In genomic region chr15:84721381-84721780, GRCh38 we compare ENCODE assay signal across 20 cellular contexts. TPM values are rescaled to one million over a fixed set of nuclear protein-coding genes. Genes with fewer than 3 reads are reported as not detected.
A peak's percentile ranks its signal among the peaks of the same experiment; 100 is the strongest.
DNase-seq lines count a peak whose midpoint lies in the region; ATAC-seq lines count a peak whose summit lies in the region.
"Had no signal": no experiment of that assay in that cellular context is flagged by ENCODE, and none has a peak within 500 bp of the region (broad histone marks: within the 10 kb centered on the region; RNA-seq: fewer than 3 reads in every experiment).

No MANE protein-coding gene starts in this region.

- no peak overlapping the region for H3K4me3 ChIP-seq in thymus (ENCODE audit: low read length)
- H3K4me3 ChIP-seq: breast epithelium, left lung, MG63, uterus had no signal

- no peaks in the 10 kb centered on the region for H3K9me3 ChIP-seq in thymus (ENCODE audit: control insufficient read depth)
- H3K9me3 ChIP-seq: breast epithelium, left lung, MG63, uterus had no signal

- H3K36me3 ChIP-seq in thymus (ENCODE audit: control insufficient read depth, insufficient read depth): no peaks in the 10 kb centered on the region
- H3K36me3 ChIP-seq: breast epithelium, left lung, MG63, uterus had no signal

- no peaks in the 10 kb centered on the region for H3K27me3 ChIP-seq in thymus (ENCODE audit: control insufficient read depth, insufficient read depth)
- H3K27me3 ChIP-seq: breast epithelium, left lung, MG63, uterus had no signal

- intact Hi-C loops in activated T-helper 1 cell treated with anti-CD3 and anti-CD28 coated beads, Interleukin-12 subunit alpha, Interleukin-12 subunit beta, Interleukin-2, Interleukin-4 antibody, amounts not matched to agents 30 ng/mL and 10 ng/mL and 1 ng/mL, durations not matched to agents 14 hours and 24 hours and 36 hours (cut with micrococcal nuclease): no loop called here

- ATAC-seq in stimulated activated naive CD8-positive, alpha-beta T cell treated with anti-CD3 and anti-CD28 coated beads, Interleukin-15, Interleukin-2, amounts not matched to agents 100 U/mL and 50 U/mL, for 24 hours: no peak
- no peak for ATAC-seq in HG02678 (IDR thresholded peaks at IDR 0.05; ENCODE audit: unreplicated experiment)
- ATAC-seq: left lung had no signal

- DNase-seq in stimulated activated naive CD8-positive, alpha-beta T cell treated with anti-CD3 and anti-CD28 coated beads, Interleukin-15, Interleukin-2, amounts not matched to agents 100 U/mL and 50 U/mL, for 24 hours: no peak
- no peak for DNase-seq in activated T-helper 1 cell treated with anti-CD3 and anti-CD28 coated beads, Interleukin-12 subunit alpha, Interleukin-12 subunit beta, Interleukin-2, Interleukin-4 antibody, amounts not matched to agents 30 ng/mL and 10 ng/mL and 1 ng/mL, durations not matched to agents 14 hours and 24 hours and 36 hours (ENCODE audit: low spot score)
- peak; percentile 47 for DNase-seq in myocyte (ENCODE audit: low read depth)
- no peak for DNase-seq in DMS53 treated with DMSO at 0.1 percent for 48 hours (lab: John Stamatoyannopoulos, UW; ENCODE audit: unreplicated experiment)
- DNase-seq in retina: no peak
- DNase-seq: activated CD4-positive, alpha-beta T cell treated with anti-CD3 and anti-CD28 coated beads for 48 hours; activated effector memory CD4-positive, alpha-beta T cell treated with anti-CD3 and anti-CD28 coated beads, Interleukin-2, amount 50 U/mL, for 16 hours; DMS53; effector CD8-positive, alpha-beta T cell; MG63; NCI-H2081 treated with DMSO at 0.1 percent for 48 hours; NCI-H82; stimulated activated CD4-positive, alpha-beta T cell treated with anti-CD3 and anti-CD28 coated beads, Interleukin-4, amount 100 ng/mL, for 4 hours; uterus had no signal

- H3K4me1 ChIP-seq in thymus (ENCODE audit: control insufficient read depth, insufficient read depth, low read length): peaks cover 18% of the 10 kb centered on the region
- H3K4me1 ChIP-seq: breast epithelium, uterus had no signal

- H3K4me3 Mint-ChIP-seq in stimulated activated naive CD8-positive, alpha-beta T cell treated with anti-CD3 and anti-CD28 coated beads, Interleukin-15, Interleukin-2, amounts not matched to agents 100 ng/mL and 50 ng/mL, for 24 hours: no peak overlapping the region
- H3K4me3 Mint-ChIP-seq in activated T-helper 1 cell treated with anti-CD3 and anti-CD28 coated beads, Interleukin-12 subunit alpha, Interleukin-12 subunit beta, Interleukin-2, Interleukin-4 antibody, amounts not matched to agents 30 ng/mL and 10 ng/mL and 1 ng/mL, durations not matched to agents 14 hours and 24 hours and 36 hours: peak overlapping the region; percentile 41

- H3K4me1 Mint-ChIP-seq in stimulated activated naive CD8-positive, alpha-beta T cell treated with anti-CD3 and anti-CD28 coated beads, Interleukin-15, Interleukin-2, amounts not matched to agents 100 ng/mL and 50 ng/mL, for 24 hours (ENCODE audit: low read depth): peaks cover 42% of the 10 kb centered on the region
- peaks cover 44% of the 10 kb centered on the region for H3K4me1 Mint-ChIP-seq in activated T-helper 1 cell treated with anti-CD3 and anti-CD28 coated beads, Interleukin-12 subunit alpha, Interleukin-12 subunit beta, Interleukin-2, Interleukin-4 antibody, amounts not matched to agents 30 ng/mL and 10 ng/mL and 1 ng/mL, durations not matched to agents 14 hours and 24 hours and 36 hours (ENCODE audit: low read depth)

- no peaks in the 10 kb centered on the region for H3K27me3 Mint-ChIP-seq in stimulated activated naive CD8-positive, alpha-beta T cell treated with anti-CD3 and anti-CD28 coated beads, Interleukin-15, Interleukin-2, amounts not matched to agents 100 ng/mL and 50 ng/mL, for 24 hours
- H3K27me3 Mint-ChIP-seq in activated T-helper 1 cell treated with anti-CD3 and anti-CD28 coated beads, Interleukin-12 subunit alpha, Interleukin-12 subunit beta, Interleukin-2, Interleukin-4 antibody, amounts not matched to agents 30 ng/mL and 10 ng/mL and 1 ng/mL, durations not matched to agents 14 hours and 24 hours and 36 hours (ENCODE audit: insufficient read depth): no peaks in the 10 kb centered on the region

- H3K27ac Mint-ChIP-seq in stimulated activated naive CD8-positive, alpha-beta T cell treated with anti-CD3 and anti-CD28 coated beads, Interleukin-15, Interleukin-2, amounts not matched to agents 100 ng/mL and 50 ng/mL, for 24 hours: peak overlapping the region; percentile 42
- peak overlapping the region; percentile 45 for H3K27ac Mint-ChIP-seq in activated T-helper 1 cell treated with anti-CD3 and anti-CD28 coated beads, Interleukin-12 subunit alpha, Interleukin-12 subunit beta, Interleukin-2, Interleukin-4 antibody, amounts not matched to agents 30 ng/mL and 10 ng/mL and 1 ng/mL, durations not matched to agents 14 hours and 24 hours and 36 hours

- WGBS in thymus: 29% methylated on average over 2 of the region's 2 CpGs

- H3K36me3 Mint-ChIP-seq in stimulated activated naive CD8-positive, alpha-beta T cell treated with anti-CD3 and anti-CD28 coated beads, Interleukin-15, Interleukin-2, amounts not matched to agents 100 ng/mL and 50 ng/mL, for 24 hours (ENCODE audit: low read depth): no peaks in the 10 kb centered on the region
- H3K36me3 Mint-ChIP-seq in activated T-helper 1 cell treated with anti-CD3 and anti-CD28 coated beads, Interleukin-12 subunit alpha, Interleukin-12 subunit beta, Interleukin-2, Interleukin-4 antibody, amounts not matched to agents 30 ng/mL and 10 ng/mL and 1 ng/mL, durations not matched to agents 14 hours and 24 hours and 36 hours (ENCODE audit: low read depth): peaks cover 1% of the 10 kb centered on the region

- peak overlapping the region; percentile 71 for H3K27ac ChIP-seq in thymus (ENCODE audit: low read depth)
- H3K27ac ChIP-seq: breast epithelium, RWPE1, uterus had no signal

- no peaks in the 10 kb centered on the region for H3K9me3 Mint-ChIP-seq in stimulated activated naive CD8-positive, alpha-beta T cell treated with anti-CD3 and anti-CD28 coated beads, Interleukin-15, Interleukin-2, amounts not matched to agents 100 ng/mL and 50 ng/mL, for 24 hours
- H3K9me3 Mint-ChIP-seq in activated T-helper 1 cell treated with anti-CD3 and anti-CD28 coated beads, Interleukin-12 subunit alpha, Interleukin-12 subunit beta, Interleukin-2, Interleukin-4 antibody, amounts not matched to agents 30 ng/mL and 10 ng/mL and 1 ng/mL, durations not matched to agents 14 hours and 24 hours and 36 hours: no peaks in the 10 kb centered on the region

RNA-seq across cellular contexts. Expression of gene SEC11A, which starts 5.4 kb away (rescaled TPM):
- total RNA-seq in activated T-helper 1 cell treated with anti-CD3 and anti-CD28 coated beads, Interleukin-12 subunit alpha, Interleukin-12 subunit beta, Interleukin-2, Interleukin-4 antibody, amounts not matched to agents 30 ng/mL and 10 ng/mL and 1 ng/mL, durations not matched to agents 14 hours and 24 hours and 36 hours: 97.3 and 105 TPM in 2 replicates
- total RNA-seq in myocyte: 178 and 182 TPM in 2 replicates
- 139 TPM for polyA plus RNA-seq in myocyte (2012)
- 158 TPM for polyA plus RNA-seq in thymus

RNA-seq across cellular contexts. Expression of gene ZNF592, which starts 27.0 kb away (rescaled TPM):
- 29.9 and 30.9 TPM in 2 replicates for total RNA-seq in activated T-helper 1 cell treated with anti-CD3 and anti-CD28 coated beads, Interleukin-12 subunit alpha, Interleukin-12 subunit beta, Interleukin-2, Interleukin-4 antibody, amounts not matched to agents 30 ng/mL and 10 ng/mL and 1 ng/mL, durations not matched to agents 14 hours and 24 hours and 36 hours
- 13.3 and 13.7 TPM in 2 replicates for total RNA-seq in myocyte
- polyA plus RNA-seq in myocyte (2012): 27.1 TPM
- 9.7 TPM for polyA plus RNA-seq in thymus
